In the genomic region with DNA sequence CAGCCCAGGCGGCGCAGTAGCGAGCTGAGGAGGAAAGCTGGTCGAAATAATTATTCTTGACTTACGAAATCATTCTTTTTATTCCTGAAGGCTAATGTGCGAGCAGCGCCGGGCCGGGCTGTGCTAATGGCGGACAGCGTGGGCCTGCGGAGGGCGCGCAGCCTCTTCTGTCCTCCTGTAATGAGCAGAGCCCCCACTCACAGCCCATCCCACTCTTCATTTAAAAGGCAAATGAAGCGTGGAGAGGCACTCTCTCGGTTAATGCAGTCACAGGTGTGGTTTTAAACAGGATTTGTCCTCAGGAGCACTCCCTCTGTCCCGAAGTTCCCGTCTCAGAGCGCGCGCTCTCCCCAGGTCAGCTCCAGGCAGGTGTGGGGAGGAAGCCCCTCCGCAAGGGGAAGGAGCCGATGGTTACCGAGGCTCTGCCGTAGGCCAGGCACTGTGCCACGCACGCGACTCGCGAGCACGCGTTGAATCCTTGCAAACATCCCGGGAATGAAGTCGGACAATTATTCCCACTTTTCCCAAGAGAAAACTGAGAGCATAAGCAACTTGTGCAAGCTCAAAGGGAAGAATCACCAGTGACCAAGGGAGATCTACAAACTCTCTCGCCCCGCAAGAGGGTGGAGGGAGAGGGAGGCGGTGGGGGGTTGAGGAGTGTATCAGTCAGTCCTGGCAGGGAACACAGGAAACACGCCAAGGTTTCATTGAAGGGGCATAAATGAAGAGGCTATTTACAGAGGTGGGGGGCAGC, we compare ENCODE assay signal across 8 cellular contexts. TPM values are rescaled to one million over a fixed set of nuclear protein-coding genes. Genes with fewer than 3 reads are reported as not detected.
A peak's percentile ranks its signal among the peaks of the same experiment; 100 is the strongest.
DNase-seq lines count a peak whose midpoint lies in the region; ATAC-seq and TF ChIP-seq lines count a peak whose summit lies in the region.

No MANE protein-coding gene starts in this region.

- CTCF ChIA-PET in A673 (lab: Charles Lee): interaction anchor here (0.7 kb wide), 1 partner anchor 20 kb away, joined by 4 read pairs; no protein-coding TSS in a partner anchor

- intact Hi-C loops in A673 (cut with micrococcal nuclease; ENCODE audit: unreplicated experiment) (no loop called here), upper lobe of right lung (cut with DNase I) (no loop called here)

- WGBS in esophagus, 2 donors: 3 to 4% methylated on average over 38 of the region's 38 CpGs

- H3K9me3 ChIP-seq in A673 (ENCODE audit: low read depth, low read length, poor library complexity, severe bottlenecking): no peaks in the 10 kb centered on the region
- no peaks in the 10 kb centered on the region for H3K9me3 ChIP-seq in esophagus (ENCODE audit: control insufficient read depth in 2 of 2, insufficient read depth in 1 of 2, low read depth in 1 of 2, low read length in 1 of 2)
- no peaks in the 10 kb centered on the region for H3K9me3 ChIP-seq in upper lobe of right lung

- H3K27ac ChIP-seq in A673 (ENCODE audit: low read depth, low read length, poor library complexity, severe bottlenecking): no peak overlapping the region
- peak overlapping the region; percentile 89 for H3K27ac ChIP-seq in VCaP
- H3K27ac ChIP-seq in esophagus (ENCODE audit: low read depth in 2 of 2, low read length in 1 of 2): peak overlapping the region in 1 of 2 donors; percentile 3
- H3K27ac ChIP-seq in upper lobe of right lung: peak overlapping the region; percentile 2

- TF ChIP-seq CTCF in A673 (conservative IDR thresholded peaks at IDR 0.05; ENCODE audit: low read depth, low read length) (no peak), VCaP (conservative IDR thresholded peaks at IDR 0.05) (no peak), upper lobe of right lung (IDR thresholded peaks at IDR 0.05) (no peak)

- H3K27me3 ChIP-seq in A673 (replicated peaks; ENCODE audit: insufficient read depth, low read depth, low read length, poor library complexity) (no peaks in the 10 kb centered on the region), esophagus (ENCODE audit: control insufficient read depth in 1 of 2, insufficient read depth in 2 of 2, low read length in 2 of 2) (no peaks in the 10 kb centered on the region), upper lobe of right lung (no peaks in the 10 kb centered on the region)

- ATAC-seq in GM18511 (IDR thresholded peaks at IDR 0.05; ENCODE audit: unreplicated experiment): peak; percentile 53
- ATAC-seq in upper lobe of right lung: peak; percentile 61
- no peak for ATAC-seq in GM21526 (IDR thresholded peaks at IDR 0.05; ENCODE audit: low FRiP score, unreplicated experiment)

- BruUV-seq in A673 (replicated peaks; lab: Mats Ljungman, UMichigan): no TSS peak

- POLR2A ChIA-PET in A673 (lab: Charles Lee; ENCODE audit: low non-redundant PET): interaction anchor here (0.6 to 0.8 kb wide), 2 partner anchors 7 to 15 kb away, joined by 3 read pairs; no protein-coding TSS in a partner anchor

- DNase-seq in A673 (ENCODE audit: low spot score) (peak; percentile 18), myocyte (ENCODE audit: low read depth) (peak; percentile 13), upper lobe of right lung (peak; percentile 71), epidermal melanocyte (ENCODE audit: insufficient read length, low spot score) (no peak)

- H3K36me3 ChIP-seq in A673 (ENCODE audit: insufficient read depth, low read length, poor library complexity, severe bottlenecking) (no peaks in the 10 kb centered on the region), esophagus (ENCODE audit: control insufficient read depth in 2 of 2, insufficient read depth in 2 of 2, low read length in 1 of 2) (no peaks in the 10 kb centered on the region), upper lobe of right lung (no peaks in the 10 kb centered on the region)

- H3K4me3 ChIP-seq in A673 (ENCODE audit: low read depth, low read length, poor library complexity, severe bottlenecking) (peak overlapping the region; percentile 37), esophagus (ENCODE audit: low read depth in 1 of 2, low read length in 2 of 2) (peak overlapping the region; percentile 40 to 52), upper lobe of right lung (peak overlapping the region; percentile 52)

- H3K4me1 ChIP-seq in A673 (ENCODE audit: insufficient read depth, low read length, poor library complexity, severe bottlenecking) (peaks cover 11% of the 10 kb centered on the region), esophagus (ENCODE audit: control insufficient read depth in 2 of 2, insufficient read depth in 2 of 2, low read length in 1 of 2) (peaks cover 6 to 7% of the 10 kb centered on the region in 2 donors), upper lobe of right lung (peaks cover 12% of the 10 kb centered on the region)

RNA-seq across cellular contexts. Expression of a gene that starts 35.5 kb away (rescaled TPM):
- total RNA-seq in A673 (2021) (64.0 and 67.4 TPM in 2 replicates), myocyte (26.9 and 34.2 TPM in 2 replicates), upper lobe of right lung (69.1 TPM)
- 10 to 100 TPM; 20.6 to 21.9 TPM for polyA plus RNA-seq in esophagus
- polyA plus RNA-seq in myocyte (2012): 157 TPM
